In the genomic region with DNA sequence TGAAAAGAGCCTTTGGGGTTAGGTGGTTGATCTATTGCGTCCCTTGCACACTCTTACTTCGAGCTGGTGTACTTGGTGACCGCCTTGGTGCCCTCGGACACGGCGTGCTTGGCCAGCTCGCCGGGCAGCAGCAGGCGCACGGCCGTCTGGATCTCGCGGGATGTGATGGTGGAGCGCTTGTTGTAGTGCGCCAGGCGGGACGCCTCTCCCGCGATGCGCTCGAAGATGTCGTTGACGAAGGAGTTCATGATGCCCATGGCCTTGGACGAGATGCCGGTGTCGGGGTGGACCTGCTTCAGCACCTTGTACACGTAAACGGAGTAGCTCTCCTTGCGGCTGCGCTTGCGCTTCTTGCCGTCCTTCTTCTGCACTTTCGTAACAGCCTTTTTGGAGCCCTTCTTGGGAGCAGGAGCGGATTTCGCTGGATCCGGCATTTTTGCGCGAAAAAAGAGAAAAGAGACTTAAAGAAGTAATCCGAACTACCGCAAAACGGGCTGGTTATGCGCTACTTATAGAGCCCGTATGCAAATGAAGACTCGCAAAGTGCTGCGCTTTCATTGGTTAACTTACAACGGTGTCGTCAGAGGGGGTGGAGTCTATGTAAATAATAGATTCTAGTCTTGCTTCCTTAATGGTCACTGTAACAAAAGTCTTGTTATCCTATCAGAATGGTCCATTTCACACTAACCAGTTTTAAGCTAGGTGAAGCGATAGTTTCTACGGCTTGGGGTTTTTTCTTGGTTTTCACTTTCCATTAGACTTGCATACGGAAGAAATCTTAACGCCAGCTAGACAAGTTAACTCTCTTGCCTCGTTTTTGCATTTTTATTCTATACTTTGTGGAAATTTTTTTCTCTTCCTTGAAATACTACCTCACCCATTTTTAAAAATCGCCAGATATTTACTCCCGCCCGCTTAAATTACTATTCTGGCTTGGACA, we compare ENCODE assay signal across 8 cellular contexts. TPM values are rescaled to one million over a fixed set of nuclear protein-coding genes. Genes with fewer than 3 reads are reported as not detected.
A peak's percentile ranks its signal among the peaks of the same experiment; 100 is the strongest.
DNase-seq lines count a peak whose midpoint lies in the region; ATAC-seq and TF ChIP-seq lines count a peak whose summit lies in the region.
"Not testable (repeated sequence)": the region's sequence is repeated elsewhere in the genome, so short reads cannot be mapped to it uniquely, and the experiment has no call there.

No MANE protein-coding gene starts in this region.

- not testable (repeated sequence) for H3K9me3 ChIP-seq in lower lobe of right lung

- H3K36me3 ChIP-seq in lower lobe of right lung, result not testable (repeated sequence)

- peak overlapping the region; percentile 52 for H3K4me3 ChIP-seq in lower lobe of right lung

- DNase-seq in CD1c-positive myeloid dendritic cell (ENCODE audit: extremely low spot score) (peak; percentile 96), NCI-H82 (lab: John Stamatoyannopoulos, UW) (peak; percentile 98), ecto neural progenitor cell (ENCODE audit: low spot score) (peak; percentile 77), lower lobe of right lung (peak; percentile 69)
- peak; percentile 74 to 79 for DNase-seq in activated CD4-positive, alpha-beta T cell treated with anti-CD3 and anti-CD28 coated beads, Interleukin-2, amount 50 U/mL, for 48 hours
- DNase-seq in stimulated activated CD4-positive, alpha-beta T cell treated with anti-CD3 and anti-CD28 coated beads, Interleukin-4, amount 100 ng/mL, for 4 hours, result peak; percentile 53 to 83

- ATAC-seq in GM19452 (IDR thresholded peaks at IDR 0.05; ENCODE audit: unreplicated experiment) (peak; percentile 71), HG03571 (IDR thresholded peaks at IDR 0.05; ENCODE audit: unreplicated experiment) (peak; percentile 78), lower lobe of right lung (peak; percentile 96)

- TF ChIP-seq CTCF in lower lobe of right lung (IDR thresholded peaks at IDR 0.05), result not testable (repeated sequence)

- not testable (repeated sequence) for H3K4me1 ChIP-seq in lower lobe of right lung

- intact Hi-C loops in lower lobe of right lung (cut with DNase I), result not testable (repeated sequence)

- peak overlapping the region; percentile 85 for H3K27ac ChIP-seq in lower lobe of right lung

- H3K27me3 ChIP-seq in lower lobe of right lung (ENCODE audit: low read depth), result not testable (repeated sequence)

RNA-seq across cellular contexts. Expression of gene FCGR1A, which starts 29.7 kb away (rescaled TPM):
- 65.3 TPM for total RNA-seq in lower lobe of right lung

Comparison
In these comparisons a context has a peak if more than half of its experiments do, and no peak if none do; other contexts are left out.
1. Peak in every context shown above with its lines: DNase-seq, ATAC-seq, H3K4me3 ChIP-seq and H3K27ac ChIP-seq.